In the genomic region with DNA sequence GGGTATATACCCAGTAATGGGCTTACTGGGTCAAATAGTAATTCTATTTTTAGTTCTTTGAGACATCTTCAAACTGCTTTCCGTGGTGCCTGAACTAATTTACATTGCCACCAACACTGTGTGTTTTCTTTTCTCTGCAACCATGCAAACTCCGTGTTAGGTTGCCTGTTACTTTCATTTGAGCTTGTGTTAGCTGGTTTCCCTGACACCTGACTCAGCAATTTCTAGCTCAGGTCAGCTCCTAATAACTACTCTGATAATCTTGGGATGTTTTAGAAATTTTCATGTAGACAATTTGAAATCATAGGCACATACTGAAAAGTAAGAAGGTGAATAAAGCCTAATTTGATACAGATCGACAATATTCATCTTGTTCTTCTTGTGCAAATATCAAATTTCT, we compare ENCODE assay signal across 25 cellular contexts.
"Had no signal": no experiment of that assay in that cellular context is flagged by ENCODE, and none has a peak within 500 bp of the region (broad histone marks: within the 10 kb centered on the region; RNA-seq: fewer than 3 reads in every experiment).

No MANE protein-coding gene starts in this region.

- H3K4me2 ChIP-seq: PC-9, SK-N-SH had no signal

- H3K27ac ChIP-seq: PC-9, Peyer's patch had no signal

- H3K9ac ChIP-seq: SK-N-SH had no signal

- H3K36me3 ChIP-seq: Peyer's patch had no signal

- H3K9me2 ChIP-seq: SK-N-SH had no signal

- H3K4me1 ChIP-seq: Peyer's patch had no signal

- DNase-seq: Karpas-422; KG1; MV-4-11; NCI-H1048; NCI-H1105; NCI-H1417; NCI-H1436 treated with DMSO at 0.1 percent for 48 hours; NCI-H1694; NCI-H187 treated with DMSO at 0.1 percent for 48 hours; NCI-H2029 treated with DMSO at 0.1 percent for 48 hours; NCI-H2171; NCI-H226; NCI-H446; NCI-H510A; NCI-H524 treated with DMSO at 0.1 percent for 48 hours; NCI-H69; NCI-H774; NK-92 treated with Interleukin-12 subunit alpha and Interleukin-12 subunit beta, amount 100 ng/mL, for 24 hours; PC-9; Peyer's patch; Right ventricle myocardium superior; SIG-M5; SK-N-SH; SW 1271; T-cell had no signal

- H3K27me3 ChIP-seq: Peyer's patch had no signal

- H3K9me3 ChIP-seq: Peyer's patch, SK-N-SH had no signal

- H3K4me3 ChIP-seq: PC-9, Peyer's patch had no signal

- H2AFZ ChIP-seq: PC-9 had no signal

- ATAC-seq: T-cell had no signal
